18 cellular contexts compared by ENCODE assay signal in the genomic region with DNA sequence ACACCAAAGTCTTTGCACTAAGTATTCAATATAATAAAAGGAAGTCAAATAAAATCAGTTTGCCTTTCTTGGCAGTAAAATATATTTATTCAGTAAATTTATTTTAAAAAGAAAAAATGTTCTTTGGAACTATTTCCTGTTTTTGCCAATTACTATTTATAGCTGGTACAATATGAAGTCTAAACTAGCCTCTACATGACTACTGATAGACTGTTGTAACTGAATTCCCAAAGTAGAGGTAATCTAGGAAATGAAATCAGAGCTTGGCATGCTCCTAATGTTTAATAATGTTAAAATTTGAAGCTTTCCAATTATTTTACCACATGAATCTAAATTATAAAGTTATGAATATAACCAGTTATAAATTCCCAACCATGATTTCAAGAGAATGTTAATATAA.
"Had no signal": no experiment of that assay in that cellular context is flagged by ENCODE, and none has a peak within 500 bp of the region (broad histone marks: within the 10 kb centered on the region; RNA-seq: fewer than 3 reads in every experiment).

No MANE protein-coding gene starts in this region.

- H3K36me3 Mint-ChIP-seq: activated naive CD4-positive, alpha-beta T cell treated with anti-CD3 and anti-CD28 coated beads, Interleukin-2, amount 50 U/mL, for 24 hours had no signal

- DNase-seq: activated CD4-positive, alpha-beta T cell treated with anti-CD3 and anti-CD28 coated beads for 1 hour; activated CD4-positive, alpha-beta T cell treated with anti-CD3 and anti-CD28 coated beads, Interleukin-2, amount 50 U/mL, for 1 hour; activated CD8-positive, alpha-beta T cell treated with anti-CD3 and anti-CD28 coated beads, Interleukin-2, amount 10 ng/mL, durations not matched to agents 7 days and 5 days; activated gamma-delta T cell treated with Interleukin-2 at 50 U/mL for 16 hours; activated T-cell treated with anti-CD3 and anti-CD28 coated beads, Interleukin-2, amount 50 U/mL, for 1 hour; effector CD8-positive, alpha-beta T cell; foreskin fibroblast; left lung; midbrain; stimulated activated CD4-positive, alpha-beta T cell treated with anti-CD3 and anti-CD28 coated beads, Interleukin-12 subunit alpha, Interleukin-12 subunit beta, amount 100 ng/mL, for 4 hours; stimulated activated CD4-positive, alpha-beta T cell treated with anti-CD3 and anti-CD28 coated beads, Interleukin-4, amount 100 ng/mL, for 4 hours; stimulated activated naive CD8-positive, alpha-beta T cell treated with anti-CD3 and anti-CD28 coated beads, Interleukin-15, Interleukin-2, amounts not matched to agents 100 U/mL and 50 U/mL, for 24 hours; upper lobe of left lung had no signal

- H3K27me3 Mint-ChIP-seq: activated naive CD4-positive, alpha-beta T cell treated with anti-CD3 and anti-CD28 coated beads, Interleukin-2, amount 50 U/mL, for 24 hours; natural killer cell treated with Interleukin-12 subunit alpha and Interleukin-12 subunit beta and Interleukin-15 and Interleukin-18, amount 100 ng/mL, for 72 hours; progenitor cell of endocrine pancreas had no signal

- H3K4me1 Mint-ChIP-seq: activated naive CD4-positive, alpha-beta T cell treated with anti-CD3 and anti-CD28 coated beads, Interleukin-2, amount 50 U/mL, for 24 hours had no signal

- ATAC-seq: activated CD8-positive, alpha-beta T cell treated with anti-CD3 and anti-CD28 coated beads, Interleukin-2, amount 10 ng/mL, durations not matched to agents 7 days and 5 days; left lung; natural killer cell treated with Interleukin-12 subunit alpha and Interleukin-12 subunit beta and Interleukin-15 and Interleukin-18, amount 100 ng/mL, for 72 hours; stimulated activated naive CD8-positive, alpha-beta T cell treated with anti-CD3 and anti-CD28 coated beads, Interleukin-15, Interleukin-2, amounts not matched to agents 100 U/mL and 50 U/mL, for 24 hours had no signal

- H3K36me3 ChIP-seq: esophagus muscularis mucosa, left lung, upper lobe of left lung had no signal

- H3K27me3 ChIP-seq: esophagus muscularis mucosa, left lung, upper lobe of left lung had no signal

- H3K9me3 ChIP-seq: upper lobe of left lung had no signal

- H3K27ac ChIP-seq: esophagus muscularis mucosa, left lung, SK-N-MC, upper lobe of left lung had no signal

- H3K4me3 Mint-ChIP-seq: activated CD8-positive, alpha-beta T cell treated with anti-CD3 and anti-CD28 coated beads, Interleukin-2, amount 10 ng/mL, durations not matched to agents 7 days and 5 days; activated naive CD4-positive, alpha-beta T cell treated with anti-CD3 and anti-CD28 coated beads, Interleukin-2, amount 50 U/mL, for 24 hours; natural killer cell treated with Interleukin-12 subunit alpha and Interleukin-12 subunit beta and Interleukin-15 and Interleukin-18, amount 100 ng/mL, for 72 hours had no signal

- H3K4me3 ChIP-seq: esophagus muscularis mucosa, left lung, SK-N-MC, upper lobe of left lung had no signal

- H3K4me1 ChIP-seq: left lung, upper lobe of left lung had no signal

- H3K27ac Mint-ChIP-seq: activated CD8-positive, alpha-beta T cell treated with anti-CD3 and anti-CD28 coated beads, Interleukin-2, amount 10 ng/mL, durations not matched to agents 7 days and 5 days; activated naive CD4-positive, alpha-beta T cell treated with anti-CD3 and anti-CD28 coated beads, Interleukin-2, amount 50 U/mL, for 24 hours; natural killer cell treated with Interleukin-12 subunit alpha and Interleukin-12 subunit beta and Interleukin-15 and Interleukin-18, amount 100 ng/mL, for 72 hours; progenitor cell of endocrine pancreas had no signal
